Comparison of ENCODE assay signal across 26 cellular contexts in genomic region chr5:102794047-102794446, GRCh38. TPM values are rescaled to one million over a fixed set of nuclear protein-coding genes. Genes with fewer than 3 reads are reported as not detected.
DNase-seq lines count a peak whose midpoint lies in the region; ATAC-seq and TF ChIP-seq lines count a peak whose summit lies in the region.
"Had no signal": no experiment of that assay in that cellular context is flagged by ENCODE, and none has a peak within 500 bp of the region (broad histone marks: within the 10 kb centered on the region; RNA-seq: fewer than 3 reads in every experiment).

No MANE protein-coding gene starts in this region.

- no peak overlapping the region for H4K91ac ChIP-seq in H9 (ENCODE audit: insufficient read length, low read depth, low read length)

- H3K23me2 ChIP-seq in H9 (ENCODE audit: insufficient read length, low read depth, low read length, poor library complexity, severe bottlenecking): no peaks in the 10 kb centered on the region

- ATAC-seq in activated CD8-positive, alpha-beta memory T cell treated with anti-CD3 and anti-CD28 coated beads, Interleukin-2, amount 10 ng/mL, durations not matched to agents 7 days and 5 days: no peak
- ATAC-seq: activated T-cell treated with anti-CD3 and anti-CD28 coated beads, Interleukin-2, amount 50 U/mL, for 72 hours; left colon; mucosa of descending colon; natural killer cell; stimulated activated naive B cell treated with anti-CD40 and anti-IgM and Interleukin-4, amounts not matched to agents 10 μg/mL and 1 μg/mL and 100 μg/mL, for 72 hours had no signal

- H2AK5ac ChIP-seq in H9 (ENCODE audit: insufficient read length, low read length): no peak overlapping the region

- no peaks in the 10 kb centered on the region for H3K36me3 Mint-ChIP-seq in H9 (ENCODE audit: insufficient read depth in 1 of 3, low read depth in 3 of 3)
- no peaks in the 10 kb centered on the region for H3K36me3 Mint-ChIP-seq in nephron progenitor cell (ENCODE audit: low read depth)
- no peaks in the 10 kb centered on the region for H3K36me3 Mint-ChIP-seq in activated CD8-positive, alpha-beta memory T cell treated with anti-CD3 and anti-CD28 coated beads, Interleukin-2, amount 10 ng/mL, durations not matched to agents 7 days and 5 days
- H3K36me3 Mint-ChIP-seq: CD14-positive monocyte; natural killer cell; stimulated activated naive B cell treated with anti-CD40 and anti-IgM and Interleukin-4, amounts not matched to agents 10 μg/mL and 1 μg/mL and 100 μg/mL, for 72 hours; type B pancreatic cell had no signal

- H3K4me1 Mint-ChIP-seq in H9 (peaks cover 54 to 66% of the 10 kb centered on the region in 2 experiments), nephron progenitor cell (peaks cover 30% of the 10 kb centered on the region)
- H3K4me1 Mint-ChIP-seq in activated CD8-positive, alpha-beta memory T cell treated with anti-CD3 and anti-CD28 coated beads, Interleukin-2, amount 10 ng/mL, durations not matched to agents 7 days and 5 days: peaks cover 8% of the 10 kb centered on the region
- H3K4me1 Mint-ChIP-seq: activated B cell treated with CpG ODN at 0.5 μM for 24 hours; stimulated activated naive B cell treated with anti-CD40 and anti-IgM and Interleukin-4, amounts not matched to agents 10 μg/mL and 1 μg/mL and 100 μg/mL, for 72 hours had no signal

- no peak overlapping the region for H2BK15ac ChIP-seq in H9 (ENCODE audit: low read depth, low read length)

- H2BK120ac ChIP-seq in H9 (ENCODE audit: low read depth, low read length, poor library complexity, severe bottlenecking): no peak overlapping the region

- H3K23ac ChIP-seq in H9 (ENCODE audit: insufficient read length, low read depth, low read length): no peak overlapping the region

- H3K9me3 ChIP-seq in H9 (ENCODE audit: control insufficient read depth, low read depth, low read length): no peaks in the 10 kb centered on the region
- H3K9me3 ChIP-seq: Caco-2, MG63, mucosa of descending colon, SJCRH30 had no signal

- H4K20me1 ChIP-seq in H9 (ENCODE audit: control insufficient read depth, insufficient read depth, insufficient read length): no peaks in the 10 kb centered on the region

- H2BK5ac ChIP-seq in H9 (ENCODE audit: insufficient read length, low read length): no peak overlapping the region

- peaks cover 1% of the 10 kb centered on the region; the same call in 1 of the 2 replicates for H3K4me1 ChIP-seq in H9 (ENCODE audit: insufficient read depth, low read length)

- H3K79me1 ChIP-seq in H9 (ENCODE audit: insufficient read depth, low read depth, low read length, poor library complexity, severe bottlenecking): no peaks in the 10 kb centered on the region

- H3K27me3 Mint-ChIP-seq in H9 (ENCODE audit: low read depth): no peaks in the 10 kb centered on the region
- no peaks in the 10 kb centered on the region for H3K27me3 Mint-ChIP-seq in nephron progenitor cell (ENCODE audit: low read depth, poor library complexity)
- H3K27me3 Mint-ChIP-seq in activated CD8-positive, alpha-beta memory T cell treated with anti-CD3 and anti-CD28 coated beads, Interleukin-2, amount 10 ng/mL, durations not matched to agents 7 days and 5 days: no peaks in the 10 kb centered on the region
- H3K27me3 Mint-ChIP-seq: stimulated activated naive B cell treated with anti-CD40 and anti-IgM and Interleukin-4, amounts not matched to agents 10 μg/mL and 1 μg/mL and 100 μg/mL, for 72 hours; type B pancreatic cell had no signal

- no peak overlapping the region for H3K14ac ChIP-seq in H9 (ENCODE audit: insufficient read depth, low read length)

- no peak overlapping the region for H2BK20ac ChIP-seq in H9 (ENCODE audit: low read depth, low read length, poor library complexity, severe bottlenecking)

- H3K79me2 ChIP-seq in H9 (ENCODE audit: insufficient read depth, low read length): no peaks in the 10 kb centered on the region; the same call in 1 of the 2 replicates

- TF ChIP-seq CTCF in H9 (conservative IDR thresholded peaks at IDR 0.05) (no peak), nephron progenitor cell (IDR thresholded peaks at IDR 0.05) (no peak), GM10266 (IDR thresholded peaks at IDR 0.05; ENCODE audit: control insufficient read depth, insufficient read depth, low read depth, missing control alignments) (no peak)

- no peak overlapping the region for H3K4ac ChIP-seq in H9 (ENCODE audit: low read depth, low read length)

- no peak overlapping the region for H3T11ph ChIP-seq in H9 (ENCODE audit: low read length)

- no CpG with 5 or more reads among the region's 1 CpG for WGBS in H9 (ENCODE audit: extremely low coverage, insufficient read length, low lambda C conversion rate)

- peak; percentile 28 for DNase-seq in DMS79 treated with DMSO at 0.1 percent for 48 hours (lab: John Stamatoyannopoulos, UW)
- no peak for DNase-seq in DMS79 (lab: John Stamatoyannopoulos, UW)
- DNase-seq in H9: no peak
- peak; percentile 58 for DNase-seq in NCI-H748 treated with DMSO at 0.1 percent for 48 hours (lab: John Stamatoyannopoulos, UW)
- no peak for DNase-seq in nephron progenitor cell
- DNase-seq in activated CD8-positive, alpha-beta memory T cell treated with anti-CD3 and anti-CD28 coated beads, Interleukin-2, amount 10 ng/mL, durations not matched to agents 7 days and 5 days: no peak
- DNase-seq in DMS153 treated with DMSO at 0.1 percent for 48 hours (lab: John Stamatoyannopoulos, UW; ENCODE audit: unreplicated experiment): no peak
- no peak for DNase-seq in GM10266 (ENCODE audit: extremely low spot score)
- DNase-seq: activated B cell treated with CpG ODN at 0.5 μM for 24 hours; activated T-cell treated with anti-CD3 and anti-CD28 coated beads, Interleukin-2, amount 50 U/mL, for 72 hours; GOT3; left colon; MG63; mucosa of descending colon; natural killer cell; NCI-H1417 treated with DMSO at 0.1 percent for 48 hours; SJCRH30; stimulated activated naive B cell treated with anti-CD40 and anti-IgM and Interleukin-4, amounts not matched to agents 10 μg/mL and 1 μg/mL and 100 μg/mL, for 72 hours; substantia nigra; T-helper 9 cell had no signal

- H3K27ac ChIP-seq in H9 (ENCODE audit: insufficient read length, low read depth, low read length): peak overlapping the region; percentile 13
- H3K27ac ChIP-seq: cardiac muscle cell, KMS-11, SJCRH30, skin epidermis had no signal

- H4K5ac ChIP-seq in H9 (ENCODE audit: insufficient read length, low read depth, low read length): no peak overlapping the region

- H3K4me2 ChIP-seq in H9 (ENCODE audit: insufficient read depth, insufficient read length, low read length): no peak overlapping the region
- H3K4me2 ChIP-seq: KMS-11 had no signal

- H4K8ac ChIP-seq in H9 (replicated peaks; ENCODE audit: insufficient read length, low read depth, low read length): no peak overlapping the region

- H2BK12ac ChIP-seq in H9 (ENCODE audit: insufficient read length, low read depth, low read length): no peak overlapping the region

- H3K9ac ChIP-seq in H9 (ENCODE audit: extremely low read depth, insufficient read length, low read length): no peak overlapping the region
- H3K9ac ChIP-seq: KMS-11 had no signal

- H3K9me3 Mint-ChIP-seq in H9 (no peaks in the 10 kb centered on the region), nephron progenitor cell (no peaks in the 10 kb centered on the region)
- no peaks in the 10 kb centered on the region for H3K9me3 Mint-ChIP-seq in activated CD8-positive, alpha-beta memory T cell treated with anti-CD3 and anti-CD28 coated beads, Interleukin-2, amount 10 ng/mL, durations not matched to agents 7 days and 5 days (ENCODE audit: low read depth)
- H3K9me3 Mint-ChIP-seq: activated B cell treated with CpG ODN at 0.5 μM for 24 hours; activated T-cell treated with anti-CD3 and anti-CD28 coated beads, Interleukin-2, amount 50 U/mL, for 72 hours; CD14-positive monocyte; natural killer cell; stimulated activated naive B cell treated with anti-CD40 and anti-IgM and Interleukin-4, amounts not matched to agents 10 μg/mL and 1 μg/mL and 100 μg/mL, for 72 hours; type B pancreatic cell had no signal

- H3K4me3 Mint-ChIP-seq in H9 (no peak overlapping the region; a peak in 1 of 5 replicates), nephron progenitor cell (no peak overlapping the region)
- no peak overlapping the region for H3K4me3 Mint-ChIP-seq in activated CD8-positive, alpha-beta memory T cell treated with anti-CD3 and anti-CD28 coated beads, Interleukin-2, amount 10 ng/mL, durations not matched to agents 7 days and 5 days
- H3K4me3 Mint-ChIP-seq: activated B cell treated with CpG ODN at 0.5 μM for 24 hours; activated T-cell treated with anti-CD3 and anti-CD28 coated beads, Interleukin-2, amount 50 U/mL, for 72 hours; CD14-positive monocyte; stimulated activated naive B cell treated with anti-CD40 and anti-IgM and Interleukin-4, amounts not matched to agents 10 μg/mL and 1 μg/mL and 100 μg/mL, for 72 hours; type B pancreatic cell had no signal

- no peaks in the 10 kb centered on the region for H3K27me3 ChIP-seq in H9 (ENCODE audit: insufficient read depth, low read length)
- H3K27me3 ChIP-seq: cardiac muscle cell, MG63, SJCRH30 had no signal

- H2AFZ ChIP-seq in H9 (ENCODE audit: low read length): no peak overlapping the region

- no peak overlapping the region for H3K18ac ChIP-seq in H9 (ENCODE audit: insufficient read length, low read depth, low read length)

- CTCF ChIA-PET in activated CD8-positive, alpha-beta memory T cell treated with anti-CD3 and anti-CD28 coated beads, Interleukin-2, amount 10 ng/mL, durations not matched to agents 7 days and 5 days (lab: Charles Lee): interaction anchor here (0.8 to 0.9 kb wide), 2 partner anchors 161 to 210 kb away, joined by 3 read pairs; no protein-coding TSS in a partner anchor

- no peak overlapping the region for H3K56ac ChIP-seq in H9 (ENCODE audit: insufficient read length, low read depth, low read length)

- H3K27ac Mint-ChIP-seq in H9 (peak overlapping the region; percentile 4 to 97 (median 92)), nephron progenitor cell (peak overlapping the region; percentile 23)
- no peak overlapping the region for H3K27ac Mint-ChIP-seq in activated CD8-positive, alpha-beta memory T cell treated with anti-CD3 and anti-CD28 coated beads, Interleukin-2, amount 10 ng/mL, durations not matched to agents 7 days and 5 days
- H3K27ac Mint-ChIP-seq: activated B cell treated with CpG ODN at 0.5 μM for 24 hours; activated T-cell treated with anti-CD3 and anti-CD28 coated beads, Interleukin-2, amount 50 U/mL, for 72 hours; stimulated activated naive B cell treated with anti-CD40 and anti-IgM and Interleukin-4, amounts not matched to agents 10 μg/mL and 1 μg/mL and 100 μg/mL, for 72 hours; type B pancreatic cell had no signal

RNA-seq across cellular contexts. Expression of gene PAM, which starts 38.9 kb away (rescaled TPM):
- total RNA-seq in H9 (2021): 31.5 and 34.9 TPM in 2 replicates
- 10 to 100 TPM; 29.7 to 31.5 TPM for total RNA-seq in activated CD8-positive, alpha-beta memory T cell treated with anti-CD3 and anti-CD28 coated beads, Interleukin-2, amount 10 ng/mL, durations not matched to agents 7 days and 5 days

Comparison
In these comparisons a context has a peak if more than half of its experiments do, and no peak if none do; other contexts are left out.
1. DNase-seq: peak in DMS79 treated with DMSO at 0.1 percent for 48 hours (single experiment) and NCI-H748 treated with DMSO at 0.1 percent for 48 hours (single experiment); none in DMS79 (single experiment), H9 (single experiment), nephron progenitor cell (single experiment), activated CD8-positive, alpha-beta memory T cell treated with anti-CD3 and anti-CD28 coated beads, Interleukin-2, amount 10 ng/mL, durations not matched to agents 7 days and 5 days (single experiment), DMS153 treated with DMSO at 0.1 percent for 48 hours (single experiment) and GM10266 (single experiment).